In the genomic region with DNA sequence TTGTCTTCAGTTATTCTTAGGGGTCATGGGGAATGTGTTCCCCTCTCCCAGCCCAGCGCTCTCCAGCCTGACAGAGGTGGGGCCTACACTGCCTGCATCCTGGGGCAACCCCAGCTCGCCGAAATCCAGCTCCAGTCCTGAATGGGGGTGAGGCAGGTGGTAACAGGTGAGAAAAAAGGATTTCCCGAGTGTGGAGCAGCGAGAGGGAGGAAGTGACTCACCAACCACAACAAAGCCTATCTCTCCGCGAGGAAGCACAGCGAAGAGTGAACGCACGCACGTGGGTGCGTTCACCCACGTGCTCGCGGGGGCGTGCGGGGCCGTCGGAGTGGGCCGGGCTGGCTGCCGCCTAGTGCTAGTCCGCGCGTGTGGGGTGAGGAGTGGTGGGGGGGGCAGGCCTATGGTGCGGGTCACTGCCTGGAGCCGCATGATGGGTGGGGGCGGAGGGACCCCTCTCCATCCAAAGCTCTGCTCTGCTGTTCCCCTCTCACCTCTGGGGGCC, we compare ENCODE assay signal across 8 cellular contexts. TPM values are rescaled to one million over a fixed set of nuclear protein-coding genes. Genes with fewer than 3 reads are reported as not detected.
DNase-seq lines count a peak whose midpoint lies in the region; ATAC-seq and TF ChIP-seq lines count a peak whose summit lies in the region.

No MANE protein-coding gene starts in this region.

- 13 to 88% methylated on average over 1 to 26 of the region's 27 CpGs for WGBS in endodermal cell (ENCODE audit: insufficient coverage in 1 of 2, insufficient read length in 1 of 2), 2 experiments

- peaks cover 4% of the 10 kb centered on the region for H3K27me3 Mint-ChIP-seq in endodermal cell (ENCODE audit: insufficient read depth)
- peaks cover 19% of the 10 kb centered on the region for H3K27me3 Mint-ChIP-seq in neural crest cell (ENCODE audit: low read depth)

- H3K36me3 Mint-ChIP-seq in endodermal cell (ENCODE audit: low read depth) (no peaks in the 10 kb centered on the region), neural crest cell (ENCODE audit: low read depth) (no peaks in the 10 kb centered on the region)

- intact Hi-C loops in Right ventricle myocardium inferior (cut with DNase I) = loop anchor here (2.0 kb wide), 1 partner anchor 15 kb away; no protein-coding TSS in a partner anchor
- intact Hi-C loops in cardiac septum (cut with DNase I) = no loop called here

- H3K9me3 ChIP-seq in endodermal cell (ENCODE audit: control insufficient read depth, low read length) = no peaks in the 10 kb centered on the region

- TF ChIP-seq CTCF in endodermal cell (conservative IDR thresholded peaks at IDR 0.05) = no peak
- no peak for TF ChIP-seq CTCF in neural crest cell (conservative IDR thresholded peaks at IDR 0.05)

- peaks cover 6% of the 10 kb centered on the region for H3K4me1 ChIP-seq in endodermal cell (ENCODE audit: control insufficient read depth, insufficient read depth, low read length)

- peak overlapping the region; percentile 64 for H3K27ac Mint-ChIP-seq in endodermal cell
- no peak overlapping the region for H3K27ac Mint-ChIP-seq in neural crest cell (ENCODE audit: unreplicated experiment)

- no peaks in the 10 kb centered on the region for H3K36me3 ChIP-seq in endodermal cell (ENCODE audit: control insufficient read depth, insufficient read depth, low read length)

- H3K4me1 Mint-ChIP-seq in endodermal cell (peaks cover 30% of the 10 kb centered on the region), neural crest cell (peaks cover 21% of the 10 kb centered on the region)

- no peaks in the 10 kb centered on the region for H3K9me3 Mint-ChIP-seq in endodermal cell
- no peaks in the 10 kb centered on the region for H3K9me3 Mint-ChIP-seq in neural crest cell

- peak overlapping the region; percentile 68 for H3K4me3 Mint-ChIP-seq in endodermal cell
- H3K4me3 Mint-ChIP-seq in neural crest cell = peak overlapping the region; percentile 86

- H3K9ac ChIP-seq in endodermal cell (ENCODE audit: extremely low read depth, low read length, poor library complexity, severe bottlenecking) = peak overlapping the region; percentile 62

- peak; percentile 49 for DNase-seq in Right ventricle myocardium inferior (ENCODE audit: missing footprints)
- DNase-seq in cardiac septum (ENCODE audit: low spot score) = no peak
- peak; percentile 60 to 74 for DNase-seq in activated CD4-positive, alpha-beta T cell treated with anti-CD3 and anti-CD28 coated beads, Interleukin-2, amount 50 U/mL, for 48 hours
- DNase-seq in endodermal cell = peak; percentile 81
- no peak for DNase-seq in neural crest cell (ENCODE audit: low read depth, low spot score)
- peak in 5 of 49 donors; percentile 21 to 52 (median 43) for DNase-seq in substantia nigra (lab: John Stamatoyannopoulos, UW)

- no peak overlapping the region for H3K27ac ChIP-seq in endodermal cell (ENCODE audit: low read depth, low read length)
- H3K27ac ChIP-seq in substantia nigra (ENCODE audit: low read depth, low read length, poor library complexity, severe bottlenecking) = peak overlapping the region; percentile 6

- H3K4me3 ChIP-seq in endodermal cell (ENCODE audit: low read length) = peak overlapping the region; percentile 90

- ATAC-seq in Right ventricle myocardium inferior (no peak), HG03378 (IDR thresholded peaks at IDR 0.05; ENCODE audit: unreplicated experiment) (no peak), GM19395 (IDR thresholded peaks at IDR 0.05; ENCODE audit: unreplicated experiment) (no peak)

- H3K27me3 ChIP-seq in endodermal cell (ENCODE audit: control insufficient read depth, insufficient read depth, low read length, poor library complexity, severe bottlenecking) = no peaks in the 10 kb centered on the region

RNA-seq across cellular contexts. Expression of a gene that starts 0.9 kb away (rescaled TPM):
- total RNA-seq in Right ventricle myocardium inferior (5.1 TPM), cardiac septum (5.3 TPM), endodermal cell (10 to 100 TPM; 17.3 to 19.7 TPM), neural crest cell (14.1 and 14.3 TPM in 2 replicates)
- polyA plus RNA-seq in endodermal cell (2013, experiment 1 of 2) = 12.0 TPM
- polyA plus RNA-seq in endodermal cell (2013, experiment 2 of 2) = 11.6 TPM

RNA-seq across cellular contexts. Expression of a gene that starts 36.2 kb away (rescaled TPM):
- total RNA-seq in Right ventricle myocardium inferior = not detected
- total RNA-seq in cardiac septum = 0.38 TPM
- total RNA-seq in endodermal cell = 10 to 100 TPM; 18.2 to 71.0 TPM
- 36.1 TPM for polyA plus RNA-seq in endodermal cell (2013, experiment 1 of 2)
- 39.2 TPM for polyA plus RNA-seq in endodermal cell (2013, experiment 2 of 2)
- total RNA-seq in neural crest cell = not detected in 2 replicates

Comparison
In these comparisons a context has a peak if more than half of its experiments do, and no peak if none do; other contexts are left out.
1. DNase-seq: peak in Right ventricle myocardium inferior (single experiment), activated CD4-positive, alpha-beta T cell treated with anti-CD3 and anti-CD28 coated beads, Interleukin-2, amount 50 U/mL, for 48 hours (2 of 2) and endodermal cell (single experiment); none in cardiac septum (single experiment) and neural crest cell (single experiment).
2. RNA of a gene that starts 36.2 kb away (total RNA-seq): 18.2 to 71.0 TPM in endodermal cell; 0.38 TPM in cardiac septum (single experiment), not detected in Right ventricle myocardium inferior (single experiment) and not detected in neural crest cell; every median in the first group is over 10 times any median in the second.